1 cellular context compared by ENCODE assay signal in the genomic region with DNA sequence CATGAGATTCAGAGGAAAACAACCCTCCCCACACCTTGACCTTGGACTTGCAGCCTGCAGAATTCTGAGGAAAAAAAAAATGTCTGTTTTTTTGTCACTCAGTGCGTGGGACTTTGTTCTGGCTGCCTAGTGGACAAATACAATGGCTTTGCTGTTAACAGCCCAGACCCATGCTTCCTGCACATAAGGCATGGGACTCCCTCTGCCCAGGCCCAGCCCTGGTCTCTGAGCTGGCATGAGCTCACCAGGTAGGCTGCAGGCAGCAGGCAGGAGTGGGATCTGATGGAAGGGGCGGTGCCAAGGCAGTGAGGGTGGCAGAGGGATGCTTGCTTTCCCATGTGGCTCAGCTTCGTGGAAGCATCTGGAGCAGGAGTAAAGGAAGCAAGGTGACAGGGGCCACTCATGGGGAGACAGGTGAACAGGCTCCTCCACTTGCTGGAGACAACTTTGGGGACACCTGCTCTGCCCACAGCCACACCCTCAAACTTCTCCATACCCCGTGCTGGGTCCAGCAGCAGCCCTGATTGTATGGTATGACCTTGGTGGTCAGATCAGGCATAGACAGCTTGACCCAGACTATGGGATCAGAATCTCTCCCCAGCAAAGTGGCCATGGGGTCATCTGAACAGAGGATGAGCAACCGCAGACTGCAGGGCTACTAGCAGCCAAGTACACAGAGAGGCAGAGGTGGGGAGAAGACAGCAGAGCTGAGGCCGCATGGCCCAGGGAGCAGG.
TF ChIP-seq lines count a peak whose summit lies in the region.

No MANE protein-coding gene starts in this region.

TF ChIP-seq in IMR-90, 13 proteins besides CTCF, POLR2A, EP300 and RAD21:
- TF ChIP-seq MAZ (IDR thresholded peaks at IDR 0.05; ENCODE audit: borderline replicate concordance, low read depth, low read length) (no peak), FOS (IDR thresholded peaks at IDR 0.05; ENCODE audit: low read depth, low read length) (no peak), MXI1 (IDR thresholded peaks at IDR 0.05; ENCODE audit: borderline replicate concordance, low read depth, low read length) (no peak), CHD1 (IDR thresholded peaks at IDR 0.05; ENCODE audit: low read depth, low read length) (no peak), CEBPB (IDR thresholded peaks at IDR 0.05; ENCODE audit: low read depth, low read length) (no peak), BHLHE40 (IDR thresholded peaks at IDR 0.05; ENCODE audit: low read depth, low read length) (no peak), RCOR1 (IDR thresholded peaks at IDR 0.05; ENCODE audit: insufficient replicate concordance, low read length) (no peak), RFX5 (IDR thresholded peaks at IDR 0.05; ENCODE audit: low read depth, low read length) (no peak), MAFK (IDR thresholded peaks at IDR 0.05; ENCODE audit: low read depth, low read length) (no peak), NFE2L2 (IDR thresholded peaks at IDR 0.05; ENCODE audit: low read depth, low read length) (no peak), SMC3 (IDR thresholded peaks at IDR 0.05; ENCODE audit: low read depth, low read length) (no peak)
- TF ChIP-seq, protein P1, sequence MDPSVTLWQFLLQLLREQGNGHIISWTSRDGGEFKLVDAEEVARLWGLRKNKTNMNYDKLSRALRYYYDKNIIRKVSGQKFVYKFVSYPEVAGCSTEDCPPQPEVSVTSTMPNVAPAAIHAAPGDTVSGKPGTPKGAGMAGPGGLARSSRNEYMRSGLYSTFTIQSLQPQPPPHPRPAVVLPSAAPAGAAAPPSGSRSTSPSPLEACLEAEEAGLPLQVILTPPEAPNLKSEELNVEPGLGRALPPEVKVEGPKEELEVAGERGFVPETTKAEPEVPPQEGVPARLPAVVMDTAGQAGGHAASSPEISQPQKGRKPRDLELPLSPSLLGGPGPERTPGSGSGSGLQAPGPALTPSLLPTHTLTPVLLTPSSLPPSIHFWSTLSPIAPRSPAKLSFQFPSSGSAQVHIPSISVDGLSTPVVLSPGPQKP (IDR thresholded peaks at IDR 0.05; ENCODE audit: borderline replicate concordance, low read depth, low read length) = no peak
- TF ChIP-seq, protein P2, sequence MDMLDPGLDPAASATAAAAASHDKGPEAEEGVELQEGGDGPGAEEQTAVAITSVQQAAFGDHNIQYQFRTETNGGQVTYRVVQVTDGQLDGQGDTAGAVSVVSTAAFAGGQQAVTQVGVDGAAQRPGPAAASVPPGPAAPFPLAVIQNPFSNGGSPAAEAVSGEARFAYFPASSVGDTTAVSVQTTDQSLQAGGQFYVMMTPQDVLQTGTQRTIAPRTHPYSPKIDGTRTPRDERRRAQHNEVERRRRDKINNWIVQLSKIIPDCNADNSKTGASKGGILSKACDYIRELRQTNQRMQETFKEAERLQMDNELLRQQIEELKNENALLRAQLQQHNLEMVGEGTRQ (IDR thresholded peaks at IDR 0.05; ENCODE audit: low read depth, low read length) = no peak
